ENCODE assay signal across 16 cellular contexts in genomic region chr17:27521281-27522027, GRCh38.
DNase-seq lines count a peak whose midpoint lies in the region; ATAC-seq and TF ChIP-seq lines count a peak whose summit lies in the region.
"Had no signal": no experiment of that assay in that cellular context is flagged by ENCODE, and none has a peak within 500 bp of the region (broad histone marks: within the 10 kb centered on the region; RNA-seq: fewer than 3 reads in every experiment).

No MANE protein-coding gene starts in this region.

- H3K79me2 ChIP-seq in mesendoderm (ENCODE audit: control insufficient read depth, insufficient read depth, low read length) = peaks cover 28% of the 10 kb centered on the region

- no peak overlapping the region for H3K23ac ChIP-seq in mesendoderm (ENCODE audit: low read length)

- H3K4me1 Mint-ChIP-seq in brain = peaks cover 88% of the 10 kb centered on the region
- H3K4me1 Mint-ChIP-seq in nephron = peaks cover 44% of the 10 kb centered on the region

- H3K9me3 Mint-ChIP-seq in brain = no peaks in the 10 kb centered on the region
- H3K9me3 Mint-ChIP-seq in nephron = no peaks in the 10 kb centered on the region

- H3K27me3 Mint-ChIP-seq in brain (no peaks in the 10 kb centered on the region), nephron (ENCODE audit: low read depth) (no peaks in the 10 kb centered on the region)

- peaks cover 25% of the 10 kb centered on the region for H3K79me1 ChIP-seq in mesendoderm (ENCODE audit: low read length)

- no peak overlapping the region for H3K4ac ChIP-seq in mesendoderm (ENCODE audit: low read depth, low read length)

- H3K27me3 ChIP-seq in mesendoderm (ENCODE audit: insufficient read depth, low read length, poor library complexity) = no peaks in the 10 kb centered on the region
- H3K27me3 ChIP-seq: BLaER1 treated with 17β-estradiol and CSF1 and Interleukin-3, amounts not matched to agents 10 nM and 100 nM had no signal

- no peaks in the 10 kb centered on the region for H3K36me3 ChIP-seq in mesendoderm (ENCODE audit: control insufficient read depth, insufficient read depth, low read length)
- H3K36me3 ChIP-seq: BLaER1 treated with 17β-estradiol and CSF1 and Interleukin-3, amounts not matched to agents 10 nM and 100 nM had no signal

- H3K9ac ChIP-seq in mesendoderm (ENCODE audit: low read length) = no peak overlapping the region
- H3K9ac ChIP-seq: BLaER1 treated with 17β-estradiol and CSF1 and Interleukin-3, amounts not matched to agents 10 nM and 100 nM had no signal

- no peak overlapping the region for H2BK15ac ChIP-seq in mesendoderm (replicated peaks; ENCODE audit: low read depth)

- no peak overlapping the region for H3K4me3 Mint-ChIP-seq in brain
- H3K4me3 Mint-ChIP-seq in nephron = no peak overlapping the region

- H3K4me3 ChIP-seq in mesendoderm (ENCODE audit: low read length) = no peak overlapping the region
- H3K4me3 ChIP-seq: BLaER1 treated with 17β-estradiol and CSF1 and Interleukin-3, amounts not matched to agents 10 nM and 100 nM had no signal

- H3K27ac ChIP-seq in temporal lobe (ENCODE audit: low read depth, low read length) (peak overlapping the region; percentile 80), mesendoderm (ENCODE audit: low read depth, low read length) (no peak overlapping the region)
- H3K27ac ChIP-seq: 22Rv1; BLaER1 treated with 17β-estradiol and CSF1 and Interleukin-3, amounts not matched to agents 10 nM and 100 nM; HL-60 had no signal

- H3K27ac Mint-ChIP-seq in brain (peak overlapping the region in 4 of 5 experiments; percentile 64 to 90 (median 84)), nephron (peak overlapping the region in 2 of 3 experiments; percentile 9 to 18)

- H3K36me3 Mint-ChIP-seq in brain (no peaks in the 10 kb centered on the region), nephron (ENCODE audit: low read depth) (no peaks in the 10 kb centered on the region)

- H3K56ac ChIP-seq in mesendoderm (ENCODE audit: low read length) = no peak overlapping the region

- ATAC-seq in GM18909 (IDR thresholded peaks at IDR 0.05; ENCODE audit: poor library complexity, unreplicated experiment) = no peak
- ATAC-seq: PC-3 had no signal

- TF ChIP-seq CTCF in brain (conservative IDR thresholded peaks at IDR 0.05) = no peak
- no peak for TF ChIP-seq CTCF in nephron (IDR thresholded peaks at IDR 0.05; ENCODE audit: unreplicated experiment in 3 of 3)

- H3K18ac ChIP-seq in mesendoderm (ENCODE audit: low read length) = no peak overlapping the region

- no peak overlapping the region for H4K8ac ChIP-seq in mesendoderm (ENCODE audit: low read depth, low read length)

- DNase-seq in DMS53 (lab: John Stamatoyannopoulos, UW) = peak; percentile 48
- DNase-seq in DMS53 treated with DMSO at 0.1 percent for 48 hours (lab: John Stamatoyannopoulos, UW; ENCODE audit: unreplicated experiment) = no peak
- no peak for DNase-seq in hypothalamus (lab: John Stamatoyannopoulos, UW)
- DNase-seq in mesendoderm = no peak
- DNase-seq: KG1, NCI-H1092, NCI-H345, NCI-H69, PC-3 had no signal

- no peak overlapping the region for H2BK120ac ChIP-seq in mesendoderm (ENCODE audit: low read depth, low read length)

- no peak overlapping the region for H2AK5ac ChIP-seq in mesendoderm (ENCODE audit: low read length)

- no peak overlapping the region for H2BK5ac ChIP-seq in mesendoderm (ENCODE audit: low read length)

- H4K5ac ChIP-seq in mesendoderm (ENCODE audit: low read length) = no peak overlapping the region

- H3K4me1 ChIP-seq in mesendoderm (ENCODE audit: control insufficient read depth, low read depth, low read length) = peaks cover 13% of the 10 kb centered on the region

- no CpG with 5 or more reads among the region's 7 CpGs for WGBS in mesendoderm (ENCODE audit: extremely low coverage, insufficient coverage, low lambda C conversion rate)

- no peak overlapping the region for H3K4me2 ChIP-seq in mesendoderm (ENCODE audit: low read length)
